Comparison of ENCODE assay signal across 12 cellular contexts in the genomic region with DNA sequence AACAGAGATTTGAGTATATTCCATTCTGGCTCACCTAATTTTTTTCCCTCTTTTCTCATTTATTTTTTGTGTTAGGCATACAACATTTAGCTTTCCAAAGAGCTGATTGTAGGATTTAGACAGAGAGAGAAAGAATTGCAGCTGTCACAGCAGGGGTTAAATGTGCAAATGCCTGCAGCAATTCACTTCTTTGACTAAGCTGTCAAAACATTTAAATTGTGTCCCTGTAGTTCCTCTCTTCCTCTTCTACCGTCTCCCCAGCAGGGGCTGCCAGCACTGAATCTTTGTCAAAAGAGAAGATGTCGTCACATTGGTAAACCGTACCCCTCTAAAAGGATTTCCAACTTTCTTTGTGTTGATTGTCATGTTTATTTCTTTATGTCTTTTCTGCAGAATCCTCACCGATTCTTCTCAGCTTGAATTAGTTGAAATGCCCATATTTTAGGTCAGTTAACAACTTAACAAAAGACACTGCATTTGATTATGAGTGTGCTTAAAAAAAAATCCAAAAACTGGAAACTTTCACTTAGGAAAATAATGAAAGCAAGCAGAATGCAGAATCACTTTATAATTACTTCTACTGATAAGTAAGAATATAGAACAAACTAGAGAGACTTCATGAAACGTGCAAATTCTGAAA.
A peak's percentile ranks its signal among the peaks of the same experiment; 100 is the strongest.
DNase-seq lines count a peak whose midpoint lies in the region; ATAC-seq, FAIRE-seq and TF ChIP-seq lines count a peak whose summit lies in the region.
"Had no signal": no experiment of that assay in that cellular context is flagged by ENCODE, and none has a peak within 500 bp of the region (broad histone marks: within the 10 kb centered on the region; RNA-seq: fewer than 3 reads in every experiment).

No MANE protein-coding gene starts in this region.

- peak; percentile 21 for DNase-seq in EL
- peak; percentile 62 for DNase-seq in NB4 (ENCODE audit: low read depth)
- no peak for DNase-seq in GM12878 (ENCODE audit: low read depth, low spot score)
- no peak for DNase-seq in memory B cell (ENCODE audit: low spot score in 2 of 2)
- no peak for DNase-seq in GM19239 (ENCODE audit: insufficient read length, low spot score)
- no peak for DNase-seq in GDM1 (lab: John Stamatoyannopoulos, UW)
- DNase-seq in NCI-H526 treated with DMSO at 0.1 percent for 48 hours (lab: John Stamatoyannopoulos, UW): no peak
- DNase-seq: foreskin melanocyte, NCI-H2171 treated with DMSO at 0.1 percent for 48 hours, spleen, tibial artery had no signal

- peak; percentile 13; the same call in 1 of the 2 replicates for TF ChIP-seq RAD21 in GM12878 (IDR thresholded peaks at IDR 0.05; ENCODE audit: insufficient read depth, low read depth, low read length)

- peak; percentile 56; the same call in 2 of the 3 replicates for ATAC-seq in GM12878
- peak; percentile 38 for ATAC-seq in memory B cell (ENCODE audit: low read depth)
- ATAC-seq in HG02970 (IDR thresholded peaks at IDR 0.05; ENCODE audit: low FRiP score, unreplicated experiment): no peak

- H3K4me1 Mint-ChIP-seq in memory B cell: no peaks in the 10 kb centered on the region

- H3K27ac Mint-ChIP-seq in memory B cell: no peak overlapping the region

- TF ChIP-seq POLR2A in NB4 (IDR thresholded peaks at IDR 0.05; ENCODE audit: extremely low read depth, insufficient read length): no peak
- TF ChIP-seq POLR2A in GM12878 (IDR thresholded peaks at IDR 0.05; ENCODE audit: low read depth, low read length): no peak

- H3K4me3 Mint-ChIP-seq in memory B cell: no peak overlapping the region

- RAD21 ChIA-PET in GM12878 (lab: Charles Lee; ENCODE audit: unreplicated experiment): interaction anchor here (1.3 to 3.3 kb wide), 4 partner anchors 11 to 111 kb away, joined by 3 to 9 read pairs (median 3); partner anchors contain the start of gene PTPN13

- no peak overlapping the region; the same call in 1 of the 2 replicates for H2AFZ ChIP-seq in GM12878 (ENCODE audit: control insufficient read depth, low read depth, low read length)

- in situ Hi-C loops in GM12878 (cut with MboI): no loop called here

- no peaks in the 10 kb centered on the region for H3K79me2 ChIP-seq in GM12878 (ENCODE audit: control insufficient read depth, insufficient read depth, low read length)

- no peak overlapping the region for H3K4me2 ChIP-seq in GM12878 (ENCODE audit: control insufficient read depth, insufficient read depth)

- no peak overlapping the region for H3K4me3 ChIP-seq in NB4 (ENCODE audit: low read depth, low read length)
- H3K4me3 ChIP-seq in GM12878: no peak overlapping the region
- H3K4me3 ChIP-seq: tibial artery had no signal

- intact Hi-C loops in GM12878 (cut with micrococcal nuclease; ENCODE audit: unreplicated experiment): no loop called here

- peak; percentile 44 for TF ChIP-seq CTCF in NB4 (IDR thresholded peaks at IDR 0.05; ENCODE audit: low read depth, low read length)
- 0 out of 6 replicates have a peak, but pooled peaks of 1 of the 3 experiments have one; percentile 0 for TF ChIP-seq CTCF in GM12878 (IDR thresholded peaks at IDR 0.05 in 2 of 3, conservative IDR thresholded peaks at IDR 0.05 in 1 of 3; ENCODE audit: control insufficient read depth in 2 of 3, extremely low read depth in 1 of 3, insufficient read depth in 1 of 3, low read depth in 3 of 3, low read length in 3 of 3)

- CTCF ChIA-PET in GM12878 (lab: Yijun Ruan, JAX): interaction anchor here (0.8 to 3.6 kb wide), 8 partner anchors 9 to 415 kb away, joined by 3 to 36 read pairs (median 4); no protein-coding TSS in a partner anchor

- TF ChIP-seq EP300 in GM12878 (IDR thresholded peaks at IDR 0.05; ENCODE audit: borderline replicate concordance in 1 of 2, control insufficient read depth in 1 of 2, low read depth in 2 of 2, low read length in 2 of 2): no peak

- H4K20me1 ChIP-seq in GM12878 (ENCODE audit: control insufficient read depth, insufficient read depth): no peaks in the 10 kb centered on the region

- H3K9ac ChIP-seq in GM12878 (ENCODE audit: control insufficient read depth, insufficient read depth, low read length): no peak overlapping the region

- POLR2A ChIA-PET in GM12878 (lab: Charles Lee): no interaction called here

- no peaks in the 10 kb centered on the region for H3K36me3 Mint-ChIP-seq in memory B cell

- H3K36me3 ChIP-seq in GM12878 (ENCODE audit: control insufficient read depth in 2 of 2, insufficient read depth in 2 of 2, low read length in 1 of 2): no peaks in the 10 kb centered on the region
- H3K36me3 ChIP-seq: spleen, tibial artery had no signal

- FAIRE-seq in GM12878 (lab: Jason Lieb, UNC) (no peak), GM19239 (lab: Jason Lieb, UNC) (no peak)

- SMC1A ChIA-PET in GM12878 (lab: Charles Lee; ENCODE audit: uncharacterized antibody, unreplicated experiment): interaction anchor here (0.7 to 4.2 kb wide), 9 partner anchors 9 to 615 kb away, joined by 3 to 42 read pairs (median 4); no protein-coding TSS in a partner anchor

- no TSS peak for BruUV-seq in GM12878 (replicated peaks; lab: Mats Ljungman, UMichigan)

- no peaks in the 10 kb centered on the region for H3K27me3 Mint-ChIP-seq in memory B cell

- no peaks in the 10 kb centered on the region for H3K27me3 ChIP-seq in GM12878 (replicated peaks in 1 of 2; ENCODE audit: control insufficient read depth in 2 of 2, insufficient read depth in 2 of 2, low read length in 1 of 2)
- H3K27me3 ChIP-seq: spleen, tibial artery had no signal

- no peaks in the 10 kb centered on the region for H3K9me3 Mint-ChIP-seq in memory B cell

- 29% methylated on average over 5 of the region's 5 CpGs for WGBS in GM12878 (ENCODE audit: insufficient coverage, insufficient replicate concordance, low lambda C conversion rate, missing lambda C conversion rate)

- H3K27ac ChIP-seq in GM12878 (ENCODE audit: control insufficient read depth, insufficient read depth): no peak overlapping the region
- H3K27ac ChIP-seq: spleen, tibial artery had no signal

- H3K4me1 ChIP-seq in GM12878 (ENCODE audit: control insufficient read depth, insufficient read depth, low read length): no peaks in the 10 kb centered on the region
- H3K4me1 ChIP-seq: tibial artery had no signal

- H3K9me3 ChIP-seq in GM12878 (replicated peaks; ENCODE audit: control insufficient read depth, insufficient read depth, low read length): no peaks in the 10 kb centered on the region
- H3K9me3 ChIP-seq: spleen, tibial artery had no signal

TF ChIP-seq in GM12878, 131 proteins besides CTCF, POLR2A, EP300 and RAD21:
- no peak for TF ChIP-seq ELK1 (IDR thresholded peaks at IDR 0.05; ENCODE audit: low read depth, low read length)
- peak; percentile 26; the same call in 1 of the 2 replicates for TF ChIP-seq CREM (IDR thresholded peaks at IDR 0.05; ENCODE audit: low read depth)
- TF ChIP-seq PAX5 (IDR thresholded peaks at IDR 0.05; ENCODE audit: borderline replicate concordance, low read depth, low read length): no peak

Comparison
In these comparisons a context has a peak if more than half of its experiments do, and no peak if none do; other contexts are left out.
1. DNase-seq: peak in EL (single experiment) and NB4 (single experiment); none in GM12878 (single experiment), memory B cell (0 of 2), GM19239 (single experiment), GDM1 (single experiment) and NCI-H526 treated with DMSO at 0.1 percent for 48 hours (single experiment).